10 cellular contexts compared by ENCODE assay signal in the genomic region with DNA sequence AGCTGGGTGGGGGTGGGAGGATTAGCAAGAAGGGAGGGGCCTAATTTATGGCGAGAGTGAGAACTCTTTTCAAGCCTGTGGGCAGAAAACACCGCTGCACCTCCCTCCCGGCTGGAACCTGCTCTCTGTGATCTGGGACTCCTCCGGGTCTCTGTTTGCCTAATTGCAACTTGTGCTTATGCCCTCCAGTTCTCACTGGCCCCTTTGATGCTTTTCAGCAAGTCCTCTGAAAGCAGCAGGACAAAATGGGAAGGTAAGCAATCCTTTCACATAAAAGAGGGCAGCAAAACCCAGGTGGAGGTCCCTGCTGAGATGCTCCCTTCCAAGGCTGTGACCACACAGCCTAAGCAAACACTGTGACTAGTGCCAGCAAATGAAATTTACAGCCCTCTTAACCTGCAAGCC.
DNase-seq lines count a peak whose midpoint lies in the region; ATAC-seq, FAIRE-seq and TF ChIP-seq lines count a peak whose summit lies in the region.
"Had no signal": no experiment of that assay in that cellular context is flagged by ENCODE, and none has a peak within 500 bp of the region (broad histone marks: within the 10 kb centered on the region; RNA-seq: fewer than 3 reads in every experiment).

No MANE protein-coding gene starts in this region.

- FAIRE-seq in H1 (lab: Jason Lieb, UNC): peak; percentile 80

- H2BK20ac ChIP-seq in H1 (ENCODE audit: low read length): no peak overlapping the region

- H3K23ac ChIP-seq in H1 (ENCODE audit: insufficient read length): no peak overlapping the region

- H3K27ac ChIP-seq in H1 (ENCODE audit: low read depth, low read length) (no peak overlapping the region), uterus (peak overlapping the region in 1 of 2 donors; percentile 51)

- H3K27me3 Mint-ChIP-seq in activated naive CD4-positive, alpha-beta T cell treated with anti-CD3 and anti-CD28 coated beads, Interleukin-2, amount 10 ng/mL, durations not matched to agents 7 days and 5 days: no peaks in the 10 kb centered on the region

- H4K5ac ChIP-seq in H1 (ENCODE audit: insufficient read length, low read depth, low read length): no peak overlapping the region

- no peak overlapping the region for H3K14ac ChIP-seq in H1 (ENCODE audit: insufficient read length)

- no peaks in the 10 kb centered on the region for H4K20me1 ChIP-seq in H1 (replicated peaks in 1 of 2; ENCODE audit: control insufficient read depth in 1 of 2, insufficient read depth in 2 of 2, low read length in 2 of 2)

- no peaks in the 10 kb centered on the region for H3K36me3 ChIP-seq in H1 (ENCODE audit: control insufficient read depth in 2 of 4, insufficient read depth in 4 of 4, low read length in 3 of 4)
- H3K36me3 ChIP-seq in uterus: no peaks in the 10 kb centered on the region

- 9% methylated on average over 4 of the region's 4 CpGs; no CpG with 5 or more reads in 1 of the 2 experiments for WGBS in H1 (ENCODE audit: extremely low coverage in 1 of 2, insufficient coverage in 1 of 2, insufficient read length in 1 of 2, insufficient replicate concordance in 2 of 2, low coverage in 1 of 2, low lambda C conversion rate in 2 of 2, missing lambda C conversion rate in 1 of 2), 2 experiments

- H3K9me3 Mint-ChIP-seq in activated naive CD4-positive, alpha-beta T cell treated with anti-CD3 and anti-CD28 coated beads, Interleukin-2, amount 50 U/mL, for 72 hours: no peaks in the 10 kb centered on the region
- H3K9me3 Mint-ChIP-seq in activated naive CD4-positive, alpha-beta T cell treated with anti-CD3 and anti-CD28 coated beads, Interleukin-2, amount 10 ng/mL, durations not matched to agents 7 days and 5 days: no peaks in the 10 kb centered on the region

- no peaks in the 10 kb centered on the region for H3K23me2 ChIP-seq in H1 (ENCODE audit: low read depth, low read length)

- no peak overlapping the region for H2AK5ac ChIP-seq in H1 (ENCODE audit: low read depth, low read length)

- no peak overlapping the region for H3K27ac Mint-ChIP-seq in activated naive CD4-positive, alpha-beta T cell treated with anti-CD3 and anti-CD28 coated beads, Interleukin-2, amount 50 U/mL, for 72 hours
- H3K27ac Mint-ChIP-seq in activated naive CD4-positive, alpha-beta T cell treated with anti-CD3 and anti-CD28 coated beads, Interleukin-2, amount 10 ng/mL, durations not matched to agents 7 days and 5 days: no peak overlapping the region

- H3K18ac ChIP-seq in H1 (ENCODE audit: extremely low read depth, low read length): no peak overlapping the region

- H3K56ac ChIP-seq in H1 (replicated peaks; ENCODE audit: insufficient read length, low read depth, low read length): no peak overlapping the region

- no peak overlapping the region for H2AFZ ChIP-seq in H1 (ENCODE audit: low read length)

- no peaks in the 10 kb centered on the region for H3K36me3 Mint-ChIP-seq in activated naive CD4-positive, alpha-beta T cell treated with anti-CD3 and anti-CD28 coated beads, Interleukin-2, amount 50 U/mL, for 72 hours
- H3K36me3 Mint-ChIP-seq in activated naive CD4-positive, alpha-beta T cell treated with anti-CD3 and anti-CD28 coated beads, Interleukin-2, amount 10 ng/mL, durations not matched to agents 7 days and 5 days: no peaks in the 10 kb centered on the region

- H3K4ac ChIP-seq in H1 (replicated peaks; ENCODE audit: insufficient read length, low read depth, low read length): no peak overlapping the region

- H3K27me3 ChIP-seq in H1 (replicated peaks in 1 of 4; ENCODE audit: control insufficient read depth in 3 of 4, extremely low read depth in 1 of 4, insufficient read depth in 3 of 4, low read length in 3 of 4): peaks cover 0 to 5% (median 1%) of the 10 kb centered on the region in 4 experiments; a peak in 3 of 7 replicates
- no peaks in the 10 kb centered on the region for H3K27me3 ChIP-seq in uterus

- no peak overlapping the region for H4K8ac ChIP-seq in H1 (ENCODE audit: extremely low read depth, insufficient read depth, low read length)

- CTCF ChIA-PET in activated naive CD4-positive, alpha-beta T cell treated with anti-CD3 and anti-CD28 coated beads, Interleukin-2, amount 10 ng/mL, durations not matched to agents 7 days and 5 days (lab: Charles Lee): no interaction called here
- CTCF ChIA-PET in H1 (lab: Charles Lee; ENCODE audit: partially characterized antibody): no interaction called here

- H3K4me3 ChIP-seq in H1 (ENCODE audit: extremely low read depth in 1 of 4, insufficient read depth in 2 of 4, low read depth in 3 of 4, low read length in 4 of 4): no peak overlapping the region; a peak in 1 of 8 replicates
- no peak overlapping the region for H3K4me3 ChIP-seq in uterus

- no peak overlapping the region for H3K4me3 Mint-ChIP-seq in activated naive CD4-positive, alpha-beta T cell treated with anti-CD3 and anti-CD28 coated beads, Interleukin-2, amount 10 ng/mL, durations not matched to agents 7 days and 5 days

- H3K79me1 ChIP-seq in H1 (ENCODE audit: low read depth, low read length): no peaks in the 10 kb centered on the region

- no peak overlapping the region for H4K91ac ChIP-seq in H1 (replicated peaks; ENCODE audit: insufficient read length, low read length)

- no peak for DNase-seq in activated naive CD4-positive, alpha-beta T cell treated with anti-CD3 and anti-CD28 coated beads, Interleukin-2, amount 50 U/mL, for 72 hours (ENCODE audit: low spot score in 2 of 2)
- DNase-seq in activated naive CD4-positive, alpha-beta T cell treated with anti-CD3 and anti-CD28 coated beads, Interleukin-2, amount 10 ng/mL, durations not matched to agents 7 days and 5 days: no peak
- DNase-seq in NCI-H2227 (lab: John Stamatoyannopoulos, UW; ENCODE audit: unreplicated experiment) (peak; percentile 73), H1 (ENCODE audit: low read depth in 1 of 2, low spot score in 2 of 2) (peak; percentile 58 to 65), uterus (peak; percentile 17 to 29), CD1c-positive myeloid dendritic cell (ENCODE audit: extremely low spot score) (no peak)
- DNase-seq in activated CD4-positive, alpha-beta T cell treated with anti-CD3 and anti-CD28 coated beads for 4 hours: no peak
- no peak for DNase-seq in activated T-cell treated with anti-CD3 and anti-CD28 coated beads, Interleukin-2, amount 50 U/mL, for 1 hour
- DNase-seq: HCEC 1CT, Right ventricle myocardium superior had no signal

- TF ChIP-seq POLR2A in H1 (IDR thresholded peaks at IDR 0.05; ENCODE audit: control extremely low read depth in 1 of 2, low read depth in 2 of 2, low read length in 2 of 2) (no peak), uterus (IDR thresholded peaks at IDR 0.05) (no peak)

- peaks cover 0 to 3% of the 10 kb centered on the region in 2 experiments; a peak in 1 of 4 replicates for H3K9me3 ChIP-seq in H1 (ENCODE audit: insufficient read depth in 2 of 2, low read depth in 1 of 2, low read length in 1 of 2)
- H3K9me3 ChIP-seq in uterus: no peaks in the 10 kb centered on the region

- POLR2A ChIA-PET in H1 (lab: Charles Lee; ENCODE audit: partially characterized antibody): no interaction called here

- no peak overlapping the region for H2BK120ac ChIP-seq in H1 (replicated peaks; ENCODE audit: low read depth, low read length)

- no peak overlapping the region for H2BK15ac ChIP-seq in H1 (ENCODE audit: low read length)

- no peak overlapping the region for H2BK12ac ChIP-seq in H1 (ENCODE audit: low read depth, low read length)

- TF ChIP-seq RAD21 in H1 (IDR thresholded peaks at IDR 0.05 in 1 of 2, conservative IDR thresholded peaks at IDR 0.05 in 1 of 2; ENCODE audit: low read depth in 2 of 2, low read length in 2 of 2): no peak; a peak in 1 of 4 replicates

- H3K4me1 ChIP-seq in H1 (replicated peaks in 1 of 4; ENCODE audit: control insufficient read depth in 3 of 4, insufficient read depth in 4 of 4, low read length in 3 of 4) (peaks cover 5 to 17% (median 8%) of the 10 kb centered on the region in 4 experiments; a peak in 6 of 7 replicates), uterus (no peaks in the 10 kb centered on the region)

- no peak for TF ChIP-seq CTCF in H1 (IDR thresholded peaks at IDR 0.05; ENCODE audit: control extremely low read depth in 1 of 3, insufficient read depth in 1 of 3, low read depth in 1 of 3, low read length in 3 of 3)
- TF ChIP-seq CTCF in uterus (IDR thresholded peaks at IDR 0.05): no peak

- H3K4me2 ChIP-seq in H1 (ENCODE audit: insufficient read depth in 1 of 2, low read depth in 2 of 2, low read length in 2 of 2): no peak overlapping the region; a peak in 1 of 4 replicates

- intact Hi-C loops in uterus (cut with DNase I; ENCODE audit: low total_unique reads): no loop called here

- H3K79me2 ChIP-seq in H1 (ENCODE audit: control insufficient read depth in 1 of 2, insufficient read depth in 2 of 2, low read length in 2 of 2): no peaks in the 10 kb centered on the region

- H3K9ac ChIP-seq in H1 (replicated peaks in 1 of 4; ENCODE audit: extremely low read depth in 1 of 4, low read depth in 3 of 4, low read length in 3 of 4): no peak overlapping the region

- no peak overlapping the region for H2BK5ac ChIP-seq in H1 (ENCODE audit: low read depth, low read length)

- ATAC-seq in activated naive CD4-positive, alpha-beta T cell treated with anti-CD3 and anti-CD28 coated beads, Interleukin-2, amount 50 U/mL, for 72 hours: peak; percentile 30 to 43

- peak in 1 of 2 experiments; percentile 73; a peak in 2 of 3 replicates for TF ChIP-seq EP300 in H1 (IDR thresholded peaks at IDR 0.05; ENCODE audit: borderline replicate concordance in 1 of 2, low read depth in 2 of 2, low read length in 2 of 2)

- no peaks in the 10 kb centered on the region for H3K4me1 Mint-ChIP-seq in activated naive CD4-positive, alpha-beta T cell treated with anti-CD3 and anti-CD28 coated beads, Interleukin-2, amount 10 ng/mL, durations not matched to agents 7 days and 5 days

TF ChIP-seq in H1, 55 proteins besides CTCF, POLR2A, EP300 and RAD21 (continues in another document):
- no peak for TF ChIP-seq KDM1A (IDR thresholded peaks at IDR 0.05; ENCODE audit: borderline replicate concordance, low read length)
- TF ChIP-seq, protein P1, sequence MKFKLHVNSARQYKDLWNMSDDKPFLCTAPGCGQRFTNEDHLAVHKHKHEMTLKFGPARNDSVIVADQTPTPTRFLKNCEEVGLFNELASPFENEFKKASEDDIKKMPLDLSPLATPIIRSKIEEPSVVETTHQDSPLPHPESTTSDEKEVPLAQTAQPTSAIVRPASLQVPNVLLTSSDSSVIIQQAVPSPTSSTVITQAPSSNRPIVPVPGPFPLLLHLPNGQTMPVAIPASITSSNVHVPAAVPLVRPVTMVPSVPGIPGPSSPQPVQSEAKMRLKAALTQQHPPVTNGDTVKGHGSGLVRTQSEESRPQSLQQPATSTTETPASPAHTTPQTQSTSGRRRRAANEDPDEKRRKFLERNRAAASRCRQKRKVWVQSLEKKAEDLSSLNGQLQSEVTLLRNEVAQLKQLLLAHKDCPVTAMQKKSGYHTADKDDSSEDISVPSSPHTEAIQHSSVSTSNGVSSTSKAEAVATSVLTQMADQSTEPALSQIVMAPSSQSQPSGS (IDR thresholded peaks at IDR 0.05; ENCODE audit: low read length): peak; percentile 77
- TF ChIP-seq HDAC2 (IDR thresholded peaks at IDR 0.05; ENCODE audit: borderline replicate concordance in 1 of 2, low read depth in 2 of 2, low read length in 2 of 2): peak; percentile 66 to 96; a peak in 3 of 4 replicates
- TF ChIP-seq TCF12 (IDR thresholded peaks at IDR 0.05; ENCODE audit: low read depth, low read length): peak; percentile 80; the same call in 1 of the 2 replicates
- peak; percentile 96 for TF ChIP-seq NANOG (IDR thresholded peaks at IDR 0.05; ENCODE audit: insufficient read depth, low read depth, low read length, poor library complexity, severe bottlenecking)

Comparison
In these comparisons a context has a peak if more than half of its experiments do, and no peak if none do; other contexts are left out.
1. DNase-seq: peak in NCI-H2227 (single experiment), H1 (2 of 2) and uterus (2 of 2); none in activated naive CD4-positive, alpha-beta T cell treated with anti-CD3 and anti-CD28 coated beads, Interleukin-2, amount 50 U/mL, for 72 hours (0 of 2), activated naive CD4-positive, alpha-beta T cell treated with anti-CD3 and anti-CD28 coated beads, Interleukin-2, amount 10 ng/mL, durations not matched to agents 7 days and 5 days (single experiment), activated CD4-positive, alpha-beta T cell treated with anti-CD3 and anti-CD28 coated beads for 4 hours (0 of 2), activated T-cell treated with anti-CD3 and anti-CD28 coated beads, Interleukin-2, amount 50 U/mL, for 1 hour (single experiment) and CD1c-positive myeloid dendritic cell (single experiment).